10 cellular contexts compared by ENCODE assay signal in genomic region chr16:11557811-11558210, GRCh38. TPM values are rescaled to one million over a fixed set of nuclear protein-coding genes. Genes with fewer than 3 reads are reported as not detected.
A peak's percentile ranks its signal among the peaks of the same experiment; 100 is the strongest.
DNase-seq lines count a peak whose midpoint lies in the region; ATAC-seq and TF ChIP-seq lines count a peak whose summit lies in the region.
"Had no signal": no experiment of that assay in that cellular context is flagged by ENCODE, and none has a peak within 500 bp of the region (broad histone marks: within the 10 kb centered on the region; RNA-seq: fewer than 3 reads in every experiment).

No MANE protein-coding gene starts in this region.

- H3K9me3 Mint-ChIP-seq in HFFc6 = peaks cover 15% of the 10 kb centered on the region
- H3K9me3 Mint-ChIP-seq in immature natural killer cell = peaks cover 0 to 3% (median under 1%) of the 10 kb centered on the region in 6 donors

- in situ Hi-C loops in brain microvascular endothelial cell (cut with HindIII; ENCODE audit: low pct_ligation_motif_present, low sequenced_read_pairs) = no loop called here

- H3K4me3 Mint-ChIP-seq in HFFc6 (no peak overlapping the region), immature natural killer cell (peak overlapping the region; percentile 78 to 84 (median 83))

- ATAC-seq in sciatic nerve (peak; percentile 83), GM21529 (IDR thresholded peaks at IDR 0.05; ENCODE audit: unreplicated experiment) (no peak)
- ATAC-seq: K562 had no signal

- H3K27me3 ChIP-seq in brain microvascular endothelial cell (replicated peaks) = no peaks in the 10 kb centered on the region

- peaks cover 31% of the 10 kb centered on the region for H3K36me3 Mint-ChIP-seq in HFFc6 (ENCODE audit: low read depth)
- peaks cover 26 to 49% (median 41%) of the 10 kb centered on the region in 3 donors for H3K36me3 Mint-ChIP-seq in immature natural killer cell

- intact Hi-C loops in sciatic nerve (cut with DNase I) = no loop called here

- TF ChIP-seq CTCF in HFFc6 (IDR thresholded peaks at IDR 0.05) (no peak), brain microvascular endothelial cell (IDR thresholded peaks at IDR 0.05; ENCODE audit: low read depth, low read length, missing control alignments) (no peak)

- H3K27ac Mint-ChIP-seq in HFFc6 (peak overlapping the region; percentile 48; the same call in 1 of the 2 replicates), immature natural killer cell (peak overlapping the region; percentile 97 to 100 (median 100))

- H3K27me3 Mint-ChIP-seq in HFFc6 (ENCODE audit: insufficient read depth) (no peaks in the 10 kb centered on the region; the same call in 1 of the 2 replicates), immature natural killer cell (ENCODE audit: low read depth in 3 of 3) (peaks cover 48 to 64% (median 54%) of the 10 kb centered on the region in 3 donors)

- H3K27ac ChIP-seq in angular gyrus (ENCODE audit: low read depth, low read length) (peak overlapping the region; percentile 92), brain microvascular endothelial cell (no peak overlapping the region)

- no peak for DNase-seq in HFFc6
- DNase-seq in immature natural killer cell = no peak
- peak; percentile 68 for DNase-seq in sciatic nerve (ENCODE audit: low spot score)
- no peak for DNase-seq in NCI-H82 (lab: John Stamatoyannopoulos, UW)
- no peak for DNase-seq in brain microvascular endothelial cell
- no peak for DNase-seq in NCI-H510A treated with DMSO at 0.1 percent for 48 hours (lab: John Stamatoyannopoulos, UW)
- DNase-seq: NK-92 treated with Interleukin-12 subunit alpha and Interleukin-12 subunit beta, amount 100 ng/mL, for 24 hours had no signal

- H3K4me1 Mint-ChIP-seq in HFFc6 (ENCODE audit: low read depth) = peaks cover 24% of the 10 kb centered on the region
- peaks cover 83 to 90% of the 10 kb centered on the region in 2 donors for H3K4me1 Mint-ChIP-seq in immature natural killer cell

- H3K4me3 ChIP-seq in brain microvascular endothelial cell (ENCODE audit: low read depth, low read length) = no peak overlapping the region
- H3K4me3 ChIP-seq: K562 had no signal

- H3K36me3 ChIP-seq in brain microvascular endothelial cell (replicated peaks) = no peaks in the 10 kb centered on the region

RNA-seq across cellular contexts. Expression of gene LITAF, which starts 28.9 kb away (rescaled TPM):
- total RNA-seq in HFFc6 (2021; fragmentation: NEBNext Ultra II Directional; extraction: Animal tissue kit (Norgen Biotek cat#: 25700)) = 100 to 1,000 TPM; 114 to 143 (median 135) TPM
- 1,000 to 10,000 TPM; 1,031 to 1,827 (median 1,086) TPM for polyA plus RNA-seq in immature natural killer cell
- total RNA-seq in sciatic nerve = 200 TPM
